ENCODE assay signal across 8 cellular contexts in genomic region chr3:47781685-47782537, GRCh38. TPM values are rescaled to one million over a fixed set of nuclear protein-coding genes. Genes with fewer than 3 reads are reported as not detected.
DNase-seq lines count a peak whose midpoint lies in the region; TF ChIP-seq lines count a peak whose summit lies in the region.

TSS of gene SMARCC1 (minus strand) at chr3:47781893. CDS start at chr3:47781797, 96 bp downstream.

- peak within 1 kb of the TSS; percentile 90 for H3K9ac ChIP-seq in SK-N-MC (ENCODE audit: insufficient read length)

- peak within 1 kb of the TSS; percentile 99 for H3K27ac Mint-ChIP-seq in HFFc6

- H3K36me3 ChIP-seq in SK-N-MC (ENCODE audit: insufficient read depth, low read length): peaks cover 8% of the 10 kb centered on the region

- peaks cover 23% of the 10 kb centered on the region for H3K4me1 Mint-ChIP-seq in HFFc6 (ENCODE audit: low read depth)

- TF ChIP-seq CTCF in HFFc6 (IDR thresholded peaks at IDR 0.05) (no peak; the same call in 1 of the 2 replicates), NB4 (IDR thresholded peaks at IDR 0.05; ENCODE audit: low read depth, low read length) (no peak)

- H3K4me3 Mint-ChIP-seq in HFFc6: peak within 1 kb of the TSS; percentile 98

- peak within 1 kb of the TSS; percentile 86 for H3K27ac ChIP-seq in SK-N-MC
- peak within 1 kb of the TSS; percentile 88 for H3K27ac ChIP-seq in temporal lobe (ENCODE audit: low read depth, low read length)

- H3K27me3 Mint-ChIP-seq in HFFc6 (ENCODE audit: insufficient read depth): peaks cover 8% of the 10 kb centered on the region

- H3K9me3 Mint-ChIP-seq in HFFc6: no peaks in the 10 kb centered on the region

- H3K9me3 ChIP-seq in SK-N-MC (ENCODE audit: low read depth, low read length): no peaks in the 10 kb centered on the region

- DNase-seq in GM04504 (ENCODE audit: low read depth) (peak; percentile 94), HFFc6 (peak; percentile 97), NB4 (ENCODE audit: low read depth) (peak; percentile 99), SK-N-MC (ENCODE audit: low read depth, low spot score) (peak; percentile 42), globus pallidus (ENCODE audit: low spot score) (peak; percentile 94), occipital lobe (lab: John Stamatoyannopoulos, UW) (peak; percentile 93)
- peak; percentile 97 for DNase-seq in activated naive CD4-positive, alpha-beta T cell treated with anti-CD3 and anti-CD28 coated beads, Interleukin-2, amount 50 U/mL, for 16 hours

- H3K4me3 ChIP-seq in NB4 (ENCODE audit: low read depth, low read length): peak within 1 kb of the TSS; percentile 100
- peak within 1 kb of the TSS; percentile 81 for H3K4me3 ChIP-seq in SK-N-MC

- TF ChIP-seq POLR2A in NB4 (IDR thresholded peaks at IDR 0.05; ENCODE audit: extremely low read depth, insufficient read length): peak; percentile 93

- H3K36me3 Mint-ChIP-seq in HFFc6 (ENCODE audit: low read depth): no peaks in the 10 kb centered on the region

RNA-seq across cellular contexts. Expression of gene SMARCC1, which starts in this region (rescaled TPM):
- total RNA-seq in HFFc6 (2021; fragmentation: NEBNext Ultra II Directional; extraction: Animal tissue kit (Norgen Biotek cat#: 25700)): 10 to 100 TPM; 65.8 to 81.9 (median 69.2) TPM
- 104 TPM for total RNA-seq in occipital lobe
- 56.3 TPM for total RNA-seq in temporal lobe

Comparison
In these comparisons a context has a peak if more than half of its experiments do, and no peak if none do; other contexts are left out.
1. Peak in every context shown above with its lines: DNase-seq, H3K4me3 ChIP-seq and H3K27ac ChIP-seq.
2. DNase-seq: peak in every context shown above with its lines; median percentile 99 in NB4; 97 in HFFc6; 97 in activated naive CD4-positive, alpha-beta T cell treated with anti-CD3 and anti-CD28 coated beads, Interleukin-2, amount 50 U/mL, for 16 hours; 94 in GM04504; 94 in globus pallidus; 93 in occipital lobe; 42 in SK-N-MC.